Comparison of ENCODE assay signal across 9 cellular contexts in the genomic region with DNA sequence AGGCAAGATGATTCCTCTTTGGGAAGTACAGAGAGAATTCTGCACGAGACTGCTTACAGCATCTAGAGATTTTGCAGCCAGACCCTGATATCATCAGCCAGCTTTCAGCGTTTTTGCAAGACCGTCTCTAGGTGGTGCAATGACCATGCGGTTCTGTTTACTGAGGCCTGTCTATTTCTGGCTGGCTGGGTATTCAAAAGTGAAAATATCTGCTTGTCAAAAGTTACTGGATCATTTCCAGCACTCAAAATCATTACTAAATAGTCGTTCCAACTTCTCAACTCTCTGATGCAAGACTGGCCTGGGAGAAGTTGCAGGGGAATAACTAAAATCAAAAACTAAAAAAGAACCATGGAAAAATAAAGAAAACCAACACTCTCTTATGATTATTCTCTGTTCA.
DNase-seq lines count a peak whose midpoint lies in the region; ATAC-seq and TF ChIP-seq lines count a peak whose summit lies in the region.
"Had no signal": no experiment of that assay in that cellular context is flagged by ENCODE, and none has a peak within 500 bp of the region (broad histone marks: within the 10 kb centered on the region; RNA-seq: fewer than 3 reads in every experiment).

No MANE protein-coding gene starts in this region.

- POLR2A ChIA-PET in activated CD8-positive, alpha-beta T cell treated with anti-CD3 and anti-CD28 coated beads for 36 hours (lab: Charles Lee) = interaction anchor here (1.0 kb wide), 1 partner anchor 15 kb away, joined by 3 read pairs; no protein-coding TSS in a partner anchor

- no peak overlapping the region for H3K4me3 Mint-ChIP-seq in activated CD8-positive, alpha-beta T cell treated with anti-CD3 and anti-CD28 coated beads for 36 hours
- no peak overlapping the region for H3K4me3 Mint-ChIP-seq in osteocyte (ENCODE audit: unreplicated experiment)

- CTCF ChIA-PET in activated CD8-positive, alpha-beta T cell treated with anti-CD3 and anti-CD28 coated beads for 36 hours (lab: Charles Lee) = interaction anchor here (1.3 to 3.1 kb wide), 5 partner anchors 9 to 720 kb away, joined by 3 to 14 read pairs (median 4); no protein-coding TSS in a partner anchor

- no peak overlapping the region for H3K4me3 ChIP-seq in AG10803 (ENCODE audit: low read length)
- H3K4me3 ChIP-seq in gastroesophageal sphincter = no peak overlapping the region
- H3K4me3 ChIP-seq: SK-N-MC had no signal

- no peaks in the 10 kb centered on the region for H3K27me3 Mint-ChIP-seq in activated CD8-positive, alpha-beta T cell treated with anti-CD3 and anti-CD28 coated beads for 36 hours
- peaks cover 32% of the 10 kb centered on the region for H3K27me3 Mint-ChIP-seq in osteocyte (ENCODE audit: unreplicated experiment)

- H3K36me3 Mint-ChIP-seq in activated CD8-positive, alpha-beta T cell treated with anti-CD3 and anti-CD28 coated beads for 36 hours (ENCODE audit: low read depth) = peaks cover 46% of the 10 kb centered on the region
- no peaks in the 10 kb centered on the region for H3K36me3 Mint-ChIP-seq in osteocyte (ENCODE audit: unreplicated experiment)

- no peaks in the 10 kb centered on the region for H3K27me3 ChIP-seq in gastroesophageal sphincter

- intact Hi-C loops in activated CD8-positive, alpha-beta T cell treated with anti-CD3 and anti-CD28 coated beads for 36 hours (cut with micrococcal nuclease) = no loop called here

- H3K4me1 Mint-ChIP-seq in activated CD8-positive, alpha-beta T cell treated with anti-CD3 and anti-CD28 coated beads for 36 hours (ENCODE audit: low read depth) = peaks cover 16% of the 10 kb centered on the region
- H3K4me1 Mint-ChIP-seq in osteocyte (ENCODE audit: unreplicated experiment) = peaks cover 22% of the 10 kb centered on the region

- peak; percentile 52 for DNase-seq in AG10803 (ENCODE audit: low read depth)
- DNase-seq in NCI-H1694 treated with DMSO at 0.1 percent for 48 hours (lab: John Stamatoyannopoulos, UW) = peak; percentile 44
- peak; percentile 9 for DNase-seq in activated CD8-positive, alpha-beta T cell treated with anti-CD3 and anti-CD28 coated beads for 36 hours
- DNase-seq in osteocyte (ENCODE audit: extremely low spot score, unreplicated experiment) = no peak
- DNase-seq in DMS79 treated with DMSO at 0.1 percent for 48 hours (lab: John Stamatoyannopoulos, UW) = no peak

- TF ChIP-seq POLR2A in gastroesophageal sphincter (IDR thresholded peaks at IDR 0.05) = no peak

- H3K36me3 ChIP-seq in gastroesophageal sphincter = peaks cover 0 to 13% of the 10 kb centered on the region in 2 donors

- H3K27ac Mint-ChIP-seq in activated CD8-positive, alpha-beta T cell treated with anti-CD3 and anti-CD28 coated beads for 36 hours = peak overlapping the region; percentile 43
- H3K27ac Mint-ChIP-seq in osteocyte (ENCODE audit: unreplicated experiment) = no peak overlapping the region

- no peaks in the 10 kb centered on the region for H3K9me3 ChIP-seq in gastroesophageal sphincter

- ATAC-seq in HG02678 (IDR thresholded peaks at IDR 0.05; ENCODE audit: unreplicated experiment) = peak; percentile 71
- no peak for ATAC-seq in activated CD8-positive, alpha-beta T cell treated with anti-CD3 and anti-CD28 coated beads for 36 hours
- ATAC-seq in gastroesophageal sphincter = peak; percentile 90

- no peaks in the 10 kb centered on the region for H3K9me3 Mint-ChIP-seq in activated CD8-positive, alpha-beta T cell treated with anti-CD3 and anti-CD28 coated beads for 36 hours
- H3K9me3 Mint-ChIP-seq in osteocyte (ENCODE audit: unreplicated experiment) = no peaks in the 10 kb centered on the region

- H3K27ac ChIP-seq in gastroesophageal sphincter = peak overlapping the region; percentile 57 to 80 (median 72)
- H3K27ac ChIP-seq: SK-N-MC had no signal

- peak; percentile 15; the same call in 1 of the 2 replicates for TF ChIP-seq CTCF in AG10803 (conservative IDR thresholded peaks at IDR 0.05; ENCODE audit: low read length)
- peak; percentile 72 for TF ChIP-seq CTCF in GM12873 (IDR thresholded peaks at IDR 0.05; ENCODE audit: insufficient read depth, low read depth, low read length, missing control alignments)
- TF ChIP-seq CTCF in activated CD8-positive, alpha-beta T cell treated with anti-CD3 and anti-CD28 coated beads for 36 hours (IDR thresholded peaks at IDR 0.05) = no peak
- peak; percentile 27 to 63 (median 60) for TF ChIP-seq CTCF in gastroesophageal sphincter (IDR thresholded peaks at IDR 0.05)
- TF ChIP-seq CTCF in osteocyte (IDR thresholded peaks at IDR 0.05) = peak; percentile 79

- TF ChIP-seq EP300 in gastroesophageal sphincter (IDR thresholded peaks at IDR 0.05) = no peak

- H3K4me1 ChIP-seq in gastroesophageal sphincter = peaks cover 8 to 61% (median 21%) of the 10 kb centered on the region in 3 donors

- 0% methylated on average over 3 to 5 of the region's 5 CpGs for WGBS in gastroesophageal sphincter (ENCODE audit: low coverage in 1 of 2), 2 donors

Comparison
In these comparisons a context has a peak if more than half of its experiments do, and no peak if none do; other contexts are left out.
1. DNase-seq: peak in AG10803 (single experiment), NCI-H1694 treated with DMSO at 0.1 percent for 48 hours (single experiment) and activated CD8-positive, alpha-beta T cell treated with anti-CD3 and anti-CD28 coated beads for 36 hours (single experiment); none in osteocyte (single experiment) and DMS79 treated with DMSO at 0.1 percent for 48 hours (single experiment).